In the genomic region with DNA sequence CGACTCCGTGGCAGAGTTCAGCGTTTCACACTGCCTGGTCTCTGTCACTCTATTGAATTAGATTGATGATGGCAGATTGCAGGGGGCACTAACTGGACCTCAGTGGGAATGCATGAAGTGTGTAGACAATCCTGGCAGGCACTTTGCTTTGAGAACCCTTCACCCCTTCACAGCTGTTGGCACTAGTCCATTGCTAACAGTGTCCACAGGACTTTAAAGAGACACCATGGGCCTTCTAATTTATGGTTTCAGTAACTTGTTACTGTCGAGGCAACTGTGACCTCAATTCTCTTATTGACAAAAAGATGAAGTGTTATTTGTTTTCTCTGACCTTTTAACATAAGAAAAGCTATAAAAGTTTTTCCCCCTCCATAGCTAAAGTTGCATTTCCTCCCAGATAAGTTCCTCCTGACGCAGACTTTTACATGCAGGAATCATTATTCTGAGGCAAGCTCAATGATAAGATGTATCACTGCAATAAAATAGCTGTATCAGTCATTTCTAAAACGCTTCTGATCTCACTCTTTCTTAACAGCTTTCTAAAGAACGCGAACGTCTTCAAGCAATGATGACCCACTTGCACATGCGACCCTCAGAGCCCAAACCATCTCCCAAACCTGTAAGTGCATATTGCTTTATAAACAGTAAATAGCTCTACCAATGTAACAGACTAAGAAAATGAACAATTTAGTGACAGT, we compare ENCODE assay signal across 16 cellular contexts.
DNase-seq lines count a peak whose midpoint lies in the region; ATAC-seq, FAIRE-seq and TF ChIP-seq lines count a peak whose summit lies in the region.
"Had no signal": no experiment of that assay in that cellular context is flagged by ENCODE, and none has a peak within 500 bp of the region (broad histone marks: within the 10 kb centered on the region; RNA-seq: fewer than 3 reads in every experiment).

No MANE protein-coding gene starts in this region.

- H3K27me3 ChIP-seq in mammary epithelial cell (ENCODE audit: insufficient read depth, low read length) (peaks cover 2% of the 10 kb centered on the region), breast epithelium (no peaks in the 10 kb centered on the region), H1 (replicated peaks in 1 of 4; ENCODE audit: control insufficient read depth in 3 of 4, extremely low read depth in 1 of 4, insufficient read depth in 3 of 4, low read length in 3 of 4) (no peaks in the 10 kb centered on the region), skeletal muscle satellite cell (ENCODE audit: control insufficient read depth, insufficient read depth, low read length) (no peaks in the 10 kb centered on the region)
- H3K27me3 ChIP-seq: ovary, suprapubic skin had no signal

- POLR2A ChIA-PET in H1 (lab: Charles Lee; ENCODE audit: partially characterized antibody), result interaction anchor here (0.7 kb wide), 1 partner anchor 518 kb away, joined by 3 read pairs; no protein-coding TSS in a partner anchor

- no peak overlapping the region for H3K23ac ChIP-seq in H1 (ENCODE audit: insufficient read length)

- no peaks in the 10 kb centered on the region for H3K36me3 ChIP-seq in mammary epithelial cell (ENCODE audit: insufficient read depth, low read length)
- H3K36me3 ChIP-seq in breast epithelium, result no peaks in the 10 kb centered on the region
- H3K36me3 ChIP-seq in H1 (ENCODE audit: control insufficient read depth in 2 of 4, insufficient read depth in 4 of 4, low read length in 3 of 4), result no peaks in the 10 kb centered on the region
- H3K36me3 ChIP-seq in skeletal muscle satellite cell (ENCODE audit: insufficient read depth, low read length), result no peaks in the 10 kb centered on the region
- H3K36me3 ChIP-seq: ovary had no signal

- H3K56ac ChIP-seq in H1 (replicated peaks; ENCODE audit: insufficient read length, low read depth, low read length), result no peak overlapping the region

- H3K79me2 ChIP-seq in mammary epithelial cell (ENCODE audit: insufficient read depth, low read length) (no peaks in the 10 kb centered on the region), H1 (ENCODE audit: control insufficient read depth in 1 of 2, insufficient read depth in 2 of 2, low read length in 2 of 2) (no peaks in the 10 kb centered on the region)

- H2BK15ac ChIP-seq in H1 (ENCODE audit: low read length), result no peak overlapping the region

- no peak overlapping the region; the same call in 1 of the 2 replicates for H4K8ac ChIP-seq in H1 (ENCODE audit: extremely low read depth, insufficient read depth, low read length)

- intact Hi-C loops in mammary epithelial cell (cut with micrococcal nuclease), result no loop called here
- intact Hi-C loops in breast epithelium (cut with DNase I; ENCODE audit: low total_unique reads), result no loop called here

- H3K4me1 ChIP-seq in mammary epithelial cell (ENCODE audit: insufficient read depth, low read length) (no peaks in the 10 kb centered on the region), breast epithelium (no peaks in the 10 kb centered on the region), H1 (replicated peaks in 1 of 4; ENCODE audit: control insufficient read depth in 3 of 4, insufficient read depth in 4 of 4, low read length in 3 of 4) (peaks cover 0 to 9% (median 6%) of the 10 kb centered on the region in 4 experiments; a peak in 3 of 7 replicates), skeletal muscle satellite cell (ENCODE audit: control insufficient read depth, insufficient read depth, low read length) (no peaks in the 10 kb centered on the region)
- H3K4me1 ChIP-seq: suprapubic skin had no signal

- no peak for ATAC-seq in HG02642 (IDR thresholded peaks at IDR 0.05; ENCODE audit: poor library complexity, unreplicated experiment)
- no peak for ATAC-seq in activated naive CD4-positive, alpha-beta T cell treated with anti-CD3 and anti-CD28 coated beads, Interleukin-2, amount 50 U/mL, for 72 hours

- H3K14ac ChIP-seq in H1 (ENCODE audit: insufficient read length), result no peak overlapping the region

- H3K9me3 Mint-ChIP-seq in activated naive CD4-positive, alpha-beta T cell treated with anti-CD3 and anti-CD28 coated beads, Interleukin-2, amount 50 U/mL, for 72 hours, result no peaks in the 10 kb centered on the region
- H3K9me3 Mint-ChIP-seq: activated naive CD4-positive, alpha-beta T cell treated with anti-CD3 and anti-CD28 coated beads for 36 hours had no signal

- dilution Hi-C loops in mammary epithelial cell (cut with HindIII; ENCODE audit: low sequenced_read_pairs), result no loop called here

- no peaks in the 10 kb centered on the region for H3K79me1 ChIP-seq in H1 (ENCODE audit: low read depth, low read length)

- no peak overlapping the region for H2BK120ac ChIP-seq in H1 (replicated peaks; ENCODE audit: low read depth, low read length)

- no peak for TF ChIP-seq EP300 in H1 (IDR thresholded peaks at IDR 0.05; ENCODE audit: borderline replicate concordance in 1 of 2, low read depth in 2 of 2, low read length in 2 of 2)

- H3K18ac ChIP-seq in H1 (ENCODE audit: extremely low read depth, low read length), result no peak overlapping the region

- H3K36me3 Mint-ChIP-seq in activated naive CD4-positive, alpha-beta T cell treated with anti-CD3 and anti-CD28 coated beads, Interleukin-2, amount 50 U/mL, for 72 hours, result no peaks in the 10 kb centered on the region

- H3K9ac ChIP-seq in mammary epithelial cell (ENCODE audit: insufficient read depth, low read length) (no peak overlapping the region), H1 (replicated peaks in 1 of 4; ENCODE audit: extremely low read depth in 1 of 4, low read depth in 3 of 4, low read length in 3 of 4) (no peak overlapping the region), skeletal muscle satellite cell (ENCODE audit: low read depth, low read length) (no peak overlapping the region)

- H3K9me3 ChIP-seq in mammary epithelial cell (replicated peaks; ENCODE audit: insufficient read depth, low read length), result no peaks in the 10 kb centered on the region
- no peaks in the 10 kb centered on the region for H3K9me3 ChIP-seq in breast epithelium
- no peaks in the 10 kb centered on the region for H3K9me3 ChIP-seq in H1 (ENCODE audit: insufficient read depth in 2 of 2, low read depth in 1 of 2, low read length in 1 of 2)
- no peaks in the 10 kb centered on the region for H3K9me3 ChIP-seq in skeletal muscle satellite cell (replicated peaks; ENCODE audit: low read length)
- H3K9me3 ChIP-seq: ovary, suprapubic skin had no signal

- no peak for DNase-seq in mammary epithelial cell
- no peak for DNase-seq in breast epithelium (ENCODE audit: low spot score in 2 of 2)
- peak; percentile 87 for DNase-seq in NCI-H345 treated with DMSO at 0.1 percent for 48 hours (lab: John Stamatoyannopoulos, UW; ENCODE audit: unreplicated experiment)
- DNase-seq in H1 (ENCODE audit: low read depth in 1 of 2, low spot score in 2 of 2), result no peak
- DNase-seq in SW 1271 (lab: John Stamatoyannopoulos, UW), result no peak
- DNase-seq in activated naive CD4-positive, alpha-beta T cell treated with anti-CD3 and anti-CD28 coated beads, Interleukin-2, amount 50 U/mL, for 72 hours (ENCODE audit: low spot score in 2 of 2), result no peak
- DNase-seq: activated CD4-positive, CD25-positive, alpha-beta regulatory T cell; activated naive CD4-positive, alpha-beta T cell treated with anti-CD3 and anti-CD28 coated beads for 36 hours; Calu3; effector CD4-positive, alpha-beta T cell; midbrain; ovary had no signal

- BruUV-seq in mammary epithelial cell (replicated peaks; lab: Mats Ljungman, UMichigan), result no TSS peak

- H3K4me3 ChIP-seq in mammary epithelial cell (replicated peaks in 1 of 3; ENCODE audit: insufficient read depth in 1 of 3, low read depth in 2 of 3, low read length in 3 of 3) (peak overlapping the region in 2 of 3 experiments; percentile 33 to 37), breast epithelium (no peak overlapping the region), H1 (ENCODE audit: extremely low read depth in 1 of 4, insufficient read depth in 2 of 4, low read depth in 3 of 4, low read length in 4 of 4) (no peak overlapping the region), skeletal muscle satellite cell (ENCODE audit: low read length) (no peak overlapping the region)
- H3K4me3 ChIP-seq: ovary, suprapubic skin had no signal

- no peak overlapping the region for H2AK5ac ChIP-seq in H1 (ENCODE audit: low read depth, low read length)

- 53% methylated on average over 8 of the region's 10 CpGs for WGBS in mammary epithelial cell (ENCODE audit: low coverage, missing lambda C conversion rate)
- 84% methylated on average over 10 of the region's 10 CpGs; no CpG with 5 or more reads in 1 of the 2 experiments for WGBS in H1 (ENCODE audit: extremely low coverage in 1 of 2, insufficient coverage in 1 of 2, insufficient read length in 1 of 2, insufficient replicate concordance in 2 of 2, low coverage in 1 of 2, low lambda C conversion rate in 2 of 2, missing lambda C conversion rate in 1 of 2), 2 experiments

- TF ChIP-seq CTCF in mammary epithelial cell (conservative IDR thresholded peaks at IDR 0.05 in 1 of 2, IDR thresholded peaks at IDR 0.05 in 1 of 2; ENCODE audit: extremely low read depth in 1 of 2, insufficient read depth in 1 of 2, low read depth in 1 of 2, low read length in 2 of 2), result no peak
- TF ChIP-seq CTCF in breast epithelium (IDR thresholded peaks at IDR 0.05), result no peak
- TF ChIP-seq CTCF in H1 (IDR thresholded peaks at IDR 0.05; ENCODE audit: control extremely low read depth in 1 of 3, insufficient read depth in 1 of 3, low read depth in 1 of 3, low read length in 3 of 3), result no peak

- H2BK12ac ChIP-seq in H1 (ENCODE audit: low read depth, low read length), result no peak overlapping the region

- CTCF ChIA-PET in mammary epithelial cell (lab: Charles Lee; ENCODE audit: low non-redundant PET) (no interaction called here), H1 (lab: Charles Lee; ENCODE audit: partially characterized antibody) (interaction anchor here (0.6 to 1.2 kb wide), 4 partner anchors 10 to 1480 kb away, joined by 3 read pairs; no protein-coding TSS in a partner anchor)

- H4K20me1 ChIP-seq in mammary epithelial cell (ENCODE audit: insufficient read depth, low read length), result no peaks in the 10 kb centered on the region
- H4K20me1 ChIP-seq in H1 (replicated peaks in 1 of 2; ENCODE audit: control insufficient read depth in 1 of 2, insufficient read depth in 2 of 2, low read length in 2 of 2), result no peaks in the 10 kb centered on the region

- H2AFZ ChIP-seq in mammary epithelial cell (ENCODE audit: low read depth, low read length) (peak overlapping the region; percentile 38), H1 (ENCODE audit: low read length) (0 out of 2 replicates have a peak overlapping the region, but pooled peaks have one; percentile 9)

- H4K91ac ChIP-seq in H1 (replicated peaks; ENCODE audit: insufficient read length, low read length), result no peak overlapping the region

- in situ Hi-C loops in mammary epithelial cell (cut with MboI; ENCODE audit: low sequenced_read_pairs in 2 of 2), result no loop called here

- H3K4ac ChIP-seq in H1 (replicated peaks; ENCODE audit: insufficient read length, low read depth, low read length), result no peak overlapping the region

- H4K5ac ChIP-seq in H1 (ENCODE audit: insufficient read length, low read depth, low read length), result no peak overlapping the region

- H2BK20ac ChIP-seq in H1 (ENCODE audit: low read length), result no peak overlapping the region

- no peak overlapping the region for H2BK5ac ChIP-seq in H1 (ENCODE audit: low read depth, low read length)

- H3K23me2 ChIP-seq in H1 (ENCODE audit: low read depth, low read length), result no peaks in the 10 kb centered on the region

- TF ChIP-seq POLR2A in breast epithelium (IDR thresholded peaks at IDR 0.05), result no peak
- TF ChIP-seq POLR2A in H1 (IDR thresholded peaks at IDR 0.05; ENCODE audit: control extremely low read depth in 1 of 2, low read depth in 2 of 2, low read length in 2 of 2), result no peak

- no peak overlapping the region for H3K27ac Mint-ChIP-seq in activated naive CD4-positive, alpha-beta T cell treated with anti-CD3 and anti-CD28 coated beads, Interleukin-2, amount 50 U/mL, for 72 hours
- H3K27ac Mint-ChIP-seq: activated naive CD4-positive, alpha-beta T cell treated with anti-CD3 and anti-CD28 coated beads for 36 hours had no signal

- FAIRE-seq in H1 (lab: Jason Lieb, UNC), result no peak
- FAIRE-seq: bronchial epithelial cell had no signal

- peak overlapping the region; percentile 67 for H3K4me2 ChIP-seq in mammary epithelial cell (ENCODE audit: insufficient read depth, low read depth, low read length)
- H3K4me2 ChIP-seq in H1 (ENCODE audit: insufficient read depth in 1 of 2, low read depth in 2 of 2, low read length in 2 of 2), result no peak overlapping the region
- H3K4me2 ChIP-seq in skeletal muscle satellite cell (ENCODE audit: low read length), result peak overlapping the region; percentile 48

- no peak for TF ChIP-seq RAD21 in H1 (IDR thresholded peaks at IDR 0.05 in 1 of 2, conservative IDR thresholded peaks at IDR 0.05 in 1 of 2; ENCODE audit: low read depth in 2 of 2, low read length in 2 of 2)

- H3K27ac ChIP-seq in mammary epithelial cell (ENCODE audit: insufficient read depth, low read depth, low read length) (no peak overlapping the region), breast epithelium (no peak overlapping the region), H1 (ENCODE audit: low read depth, low read length) (no peak overlapping the region)
- H3K27ac ChIP-seq: ovary, suprapubic skin had no signal

Comparison
In these comparisons a context has a peak if more than half of its experiments do, and no peak if none do; other contexts are left out.
1. H3K4me3 ChIP-seq: peak in mammary epithelial cell (2 of 3); none in breast epithelium (0 of 3), H1 (0 of 4) and skeletal muscle satellite cell (single experiment).
2. H3K4me2 ChIP-seq: peak in mammary epithelial cell (single experiment) and skeletal muscle satellite cell (single experiment); none in H1 (0 of 2).